In the genomic region with DNA sequence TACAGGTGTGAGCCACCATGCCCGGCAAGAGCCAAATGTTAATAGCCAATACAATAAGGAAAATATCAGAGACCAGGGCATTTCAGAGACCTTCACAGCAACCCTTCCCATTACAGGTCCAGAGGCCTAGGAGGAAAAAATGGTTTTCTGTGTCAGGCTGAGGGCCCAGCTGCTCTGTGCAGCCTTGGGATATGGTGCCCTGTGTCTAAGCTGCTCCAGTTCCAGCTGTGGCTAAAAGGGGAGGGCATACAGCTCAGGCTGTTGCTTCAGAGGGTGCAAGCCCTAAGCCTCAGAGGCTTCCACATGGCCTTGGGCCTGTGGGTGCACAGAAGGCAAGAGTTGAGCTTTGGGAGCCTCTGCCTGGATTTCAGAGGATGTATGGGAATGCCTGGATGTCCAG, we compare ENCODE assay signal across 25 cellular contexts. TPM values are rescaled to one million over a fixed set of nuclear protein-coding genes. Genes with fewer than 3 reads are reported as not detected.
"Had no signal": no experiment of that assay in that cellular context is flagged by ENCODE, and none has a peak within 500 bp of the region (broad histone marks: within the 10 kb centered on the region; RNA-seq: fewer than 3 reads in every experiment).

No MANE protein-coding gene starts in this region.

- H3K27ac Mint-ChIP-seq: T-cell had no signal

- H3K36me3 ChIP-seq: MG63 had no signal

- ATAC-seq: T-cell had no signal

- H3K9ac ChIP-seq: SK-N-SH had no signal

- H3K4me3 Mint-ChIP-seq: T-cell had no signal

- H3K4me1 Mint-ChIP-seq: T-cell had no signal

- H3K9me3 ChIP-seq: SK-N-SH had no signal

- H3K4me3 ChIP-seq: MG63 had no signal

- FAIRE-seq: RCC 7860 had no signal

- H3K4me2 ChIP-seq: SK-N-SH had no signal

- DNase-seq: Karpas-422, KG1, MG63, NCI-H1092, NCI-H1105 treated with DMSO at 0.1 percent for 48 hours, NCI-H1417 treated with DMSO at 0.1 percent for 48 hours, NCI-H146, NCI-H187, NCI-H2029, NCI-H2081 treated with DMSO at 0.1 percent for 48 hours, NCI-H2171, NCI-H226, NCI-H446, NCI-H510A, NCI-H524 treated with DMSO at 0.1 percent for 48 hours, NCI-H69, NCI-H774, Right ventricle myocardium superior, RPMI8226, SK-N-SH, SW 1271, T-cell had no signal

- H3K27me3 ChIP-seq: MG63 had no signal

RNA-seq across cellular contexts. Expression of gene CCDC195, which starts 20.1 kb away (rescaled TPM):
- total RNA-seq: HT-29, Right ventricle myocardium superior, SK-MEL-5, T-cell had no signal
- polyA plus RNA-seq: SK-N-SH had no signal
